24 cellular contexts compared by ENCODE assay signal in the genomic region with DNA sequence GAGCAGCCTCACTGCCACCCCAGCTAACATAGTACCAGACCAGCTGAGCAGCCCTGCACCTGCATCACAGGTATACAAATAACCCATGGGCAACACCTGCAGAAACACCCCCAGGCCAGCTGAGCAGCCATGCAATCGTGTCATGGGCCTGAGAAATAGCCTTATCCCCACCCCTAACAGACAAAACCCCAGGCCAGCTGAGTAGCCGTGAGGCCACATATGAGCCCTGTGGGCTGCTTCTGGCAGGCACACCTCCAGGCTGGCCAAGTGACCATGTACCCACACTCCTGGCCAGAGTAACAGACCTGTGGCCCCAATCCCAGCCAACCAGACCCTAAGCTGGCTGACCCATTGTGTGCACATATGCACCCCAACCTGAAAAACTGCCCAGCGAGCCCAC.
A peak's percentile ranks its signal among the peaks of the same experiment; 100 is the strongest.
DNase-seq lines count a peak whose midpoint lies in the region; FAIRE-seq and TF ChIP-seq lines count a peak whose summit lies in the region.
"Had no signal": no experiment of that assay in that cellular context is flagged by ENCODE, and none has a peak within 500 bp of the region (broad histone marks: within the 10 kb centered on the region; RNA-seq: fewer than 3 reads in every experiment).

No MANE protein-coding gene starts in this region.

- no peak overlapping the region for H2AK5ac ChIP-seq in neuronal stem cell (ENCODE audit: low read depth, low read length)

- no peak for TF ChIP-seq CTCF in kidney (IDR thresholded peaks at IDR 0.05; ENCODE audit: borderline replicate concordance, extremely low read depth, insufficient read depth)

- peaks cover 2 to 13% of the 10 kb centered on the region in 2 donors for H3K9me3 ChIP-seq in kidney (ENCODE audit: control insufficient read depth in 1 of 2, low read length in 2 of 2)
- peaks cover 11 to 25% of the 10 kb centered on the region in 2 donors for H3K9me3 ChIP-seq in neuronal stem cell (replicated peaks in 1 of 2; ENCODE audit: control insufficient read depth in 2 of 2, insufficient read depth in 1 of 2, low read depth in 1 of 2, low read length in 2 of 2)
- H3K9me3 ChIP-seq: BE2C had no signal

- H3K79me1 ChIP-seq in neuronal stem cell (ENCODE audit: low read depth, low read length) = no peaks in the 10 kb centered on the region

- H3K14ac ChIP-seq in neuronal stem cell (ENCODE audit: low read length) = peak overlapping the region; percentile 60

- intact Hi-C loops in kidney (cut with DNase I) = no loop called here

- H4K8ac ChIP-seq in neuronal stem cell (ENCODE audit: low read depth, low read length) = no peak overlapping the region

- peaks cover 2 to 17% of the 10 kb centered on the region in 2 donors for H3K36me3 ChIP-seq in kidney (ENCODE audit: control insufficient read depth in 1 of 2, insufficient read depth in 2 of 2, low read length in 2 of 2)
- peaks cover 4 to 51% of the 10 kb centered on the region in 2 donors for H3K36me3 ChIP-seq in neuronal stem cell (replicated peaks in 1 of 2; ENCODE audit: control insufficient read depth in 2 of 2, insufficient read depth in 2 of 2, low read length in 2 of 2)

- H2BK5ac ChIP-seq in neuronal stem cell (ENCODE audit: low read length) = no peak overlapping the region

- FAIRE-seq in kidney (lab: Jason Lieb, UNC) (no peak), HTR-8/SVneo (lab: Jason Lieb, UNC) (no peak)
- FAIRE-seq: A204.1, GM12878, GM12892, GM18507 had no signal

- no peaks in the 10 kb centered on the region for H3K4me1 ChIP-seq in kidney (ENCODE audit: control insufficient read depth in 1 of 2, insufficient read depth in 1 of 2, low read depth in 1 of 2, low read length in 2 of 2)
- no peaks in the 10 kb centered on the region for H3K4me1 ChIP-seq in neuronal stem cell (ENCODE audit: control insufficient read depth in 2 of 2, insufficient read depth in 1 of 2, low read depth in 1 of 2, low read length in 2 of 2)
- H3K4me1 ChIP-seq: BE2C, BLaER1 had no signal

- no peak overlapping the region for H3K4me2 ChIP-seq in neuronal stem cell (ENCODE audit: insufficient read depth, low read length, poor library complexity, severe bottlenecking)
- H3K4me2 ChIP-seq: BLaER1 had no signal

- no peak overlapping the region for H3K18ac ChIP-seq in neuronal stem cell (ENCODE audit: low read length)

- DNase-seq in kidney (peak; percentile 55), neuronal stem cell (ENCODE audit: low spot score) (no peak), NCI-H2081 (lab: John Stamatoyannopoulos, UW) (no peak), HTR-8/SVneo (ENCODE audit: insufficient read length, low spot score) (no peak), NCI-H2029 (lab: John Stamatoyannopoulos, UW) (no peak)
- DNase-seq: 8988T; ACHN; BE2C; C1 segment of cervical spinal cord; CD4-positive, CD25-positive, alpha-beta regulatory T cell; CD8-positive, alpha-beta memory T cell; COR-L47; DMS 273 treated with DMSO at 0.1 percent for 48 hours; DMS153; DMS53; DMS79; DND-41; EL; GDM1 had no signal

- H4K91ac ChIP-seq in neuronal stem cell (ENCODE audit: low read depth, low read length, poor library complexity) = no peak overlapping the region

- H2BK15ac ChIP-seq in neuronal stem cell (ENCODE audit: low read length) = no peak overlapping the region

- no peaks in the 10 kb centered on the region for H3K27me3 ChIP-seq in neuronal stem cell (ENCODE audit: control insufficient read depth in 3 of 3, insufficient read depth in 3 of 3, low read depth in 1 of 3, low read length in 3 of 3)
- H3K27me3 ChIP-seq: BE2C, BLaER1 had no signal

- H3K4me3 ChIP-seq in kidney (ENCODE audit: low read length in 2 of 2) (no peak overlapping the region), neuronal stem cell (ENCODE audit: low read length in 2 of 2) (peak overlapping the region in 1 of 2 donors; percentile 58)
- H3K4me3 ChIP-seq: BLaER1, GM12878 had no signal

- H2AFZ ChIP-seq in neuronal stem cell (ENCODE audit: low read length) = no peak overlapping the region

- no peak overlapping the region for H3K23ac ChIP-seq in neuronal stem cell (ENCODE audit: low read depth, low read length, poor library complexity)

- H3K4ac ChIP-seq in neuronal stem cell (ENCODE audit: low read length) = no peak overlapping the region

- H3K9ac ChIP-seq in kidney (ENCODE audit: low read length in 2 of 2) (no peak overlapping the region), neuronal stem cell (ENCODE audit: low read depth, low read length, poor library complexity) (no peak overlapping the region)
- H3K9ac ChIP-seq: BLaER1 had no signal

- WGBS in neuronal stem cell (ENCODE audit: extremely low coverage in 2 of 2, insufficient read length in 2 of 2, insufficient replicate concordance in 1 of 2), 2 donors = no CpG with 5 or more reads among the region's 3 CpGs

- no peak overlapping the region for H2BK12ac ChIP-seq in neuronal stem cell (ENCODE audit: low read length)

- H3K27ac ChIP-seq in kidney (ENCODE audit: low read depth in 2 of 2, low read length in 2 of 2) (no peak overlapping the region), neuronal stem cell (replicated peaks; ENCODE audit: low read length) (no peak overlapping the region)
- H3K27ac ChIP-seq: BLaER1 had no signal

- H2BK120ac ChIP-seq in neuronal stem cell (ENCODE audit: low read depth, low read length) = no peak overlapping the region
